ENCODE assay signal across 19 cellular contexts in genomic region chr1:168766568-168766967, GRCh38. TPM values are rescaled to one million over a fixed set of nuclear protein-coding genes. Genes with fewer than 3 reads are reported as not detected.
"Had no signal": no experiment of that assay in that cellular context is flagged by ENCODE, and none has a peak within 500 bp of the region (broad histone marks: within the 10 kb centered on the region; RNA-seq: fewer than 3 reads in every experiment).

No MANE protein-coding gene starts in this region.

- ATAC-seq: activated CD4-positive, alpha-beta T cell treated with anti-CD3 and anti-CD28 coated beads for 36 hours; activated T-cell treated with anti-CD3 and anti-CD28 coated beads, Interleukin-2, amount 50 U/mL, for 72 hours had no signal

- H3K9me3 ChIP-seq: MG63, Peyer's patch had no signal

- FAIRE-seq: bronchial epithelial cell had no signal

- H3K4me3 ChIP-seq: MG63, Peyer's patch had no signal

- H3K27ac ChIP-seq: Peyer's patch, RWPE1 had no signal

- H3K27me3 ChIP-seq: MG63, Peyer's patch had no signal

- DNase-seq: activated CD4-positive, alpha-beta memory T cell treated with anti-CD3 and anti-CD28 coated beads, Interleukin-2, amount 10 ng/mL, durations not matched to agents 7 days and 5 days; activated CD4-positive, alpha-beta T cell treated with anti-CD3 and anti-CD28 coated beads for 36 hours; activated CD4-positive, alpha-beta T cell treated with anti-CD3 and anti-CD28 coated beads, Interleukin-2, amount 50 U/mL, for 1 hour; activated T-cell treated with anti-CD3 and anti-CD28 coated beads, Interleukin-2, amount 50 U/mL, for 72 hours; aorta; central memory CD4-positive, alpha-beta T cell; MG63; MV-4-11; NCI-H1092 treated with DMSO at 0.1 percent for 48 hours; NCI-H1417 treated with DMSO at 0.1 percent for 48 hours; NCI-H187; NCI-H2081; NCI-H510A treated with DMSO at 0.1 percent for 48 hours; Peyer's patch; Right ventricle myocardium superior had no signal

- H3K36me3 ChIP-seq: MG63, Peyer's patch had no signal

- H3K4me1 ChIP-seq: Peyer's patch had no signal

RNA-seq across cellular contexts. Expression of gene DPT, which starts 37.6 kb away (rescaled TPM):
- total RNA-seq: activated CD4-positive, alpha-beta memory T cell treated with anti-CD3 and anti-CD28 coated beads, Interleukin-2, amount 10 ng/mL, durations not matched to agents 7 days and 5 days; activated CD4-positive, alpha-beta T cell treated with anti-CD3 and anti-CD28 coated beads for 36 hours; activated CD8-positive, alpha-beta memory T cell treated with anti-CD3 and anti-CD28 coated beads for 36 hours; activated T-cell treated with anti-CD3 and anti-CD28 coated beads, Interleukin-2, amount 50 U/mL, for 72 hours; bronchial epithelial cell; SK-MEL-5 had no signal
